Comparison of ENCODE assay signal across 23 cellular contexts in the genomic region with DNA sequence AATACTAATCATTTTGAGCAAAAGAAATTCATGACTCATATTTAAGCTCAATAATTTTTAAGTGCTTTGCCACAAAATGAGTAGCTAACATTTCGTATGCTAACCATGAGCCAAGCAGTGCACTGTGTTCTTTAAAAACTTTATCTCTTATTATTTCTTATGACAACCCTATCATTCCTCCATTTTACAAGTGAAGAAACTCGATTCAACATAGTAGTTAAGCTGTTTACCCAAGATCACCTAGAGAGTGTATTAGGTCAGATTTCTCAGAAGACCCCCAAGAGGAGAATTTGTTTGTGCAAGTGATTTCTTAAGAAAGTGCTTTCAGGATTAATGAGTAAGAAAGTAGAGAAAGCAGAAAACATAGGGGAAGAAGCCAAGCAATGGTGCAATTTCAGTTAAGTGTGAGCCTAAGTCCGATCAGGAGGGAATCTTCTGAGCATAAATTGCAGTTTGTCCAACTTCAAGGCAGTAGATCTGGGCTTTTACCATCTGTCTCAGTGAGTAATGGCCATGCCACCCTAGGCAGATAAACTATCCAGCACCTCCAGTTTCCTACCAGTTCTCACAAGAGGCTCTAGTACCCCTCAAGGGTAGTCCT.
"Had no signal": no experiment of that assay in that cellular context is flagged by ENCODE, and none has a peak within 500 bp of the region (broad histone marks: within the 10 kb centered on the region; RNA-seq: fewer than 3 reads in every experiment).

No MANE protein-coding gene starts in this region.

- H3K79me2 ChIP-seq: parathyroid adenoma had no signal

- H3K27me3 ChIP-seq: colonic mucosa, heart right ventricle, suprapubic skin had no signal

- DNase-seq: cerebellar nuclear complex; colonic mucosa; effector CD4-positive, alpha-beta T cell; endodermal cell; foreskin melanocyte; heart right ventricle; hypothalamus; kidney glomerular epithelial cell; lower lobe of right lung; midbrain; occipital lobe; psoas muscle; stimulated activated CD4-positive, alpha-beta T cell treated with anti-CD3 and anti-CD28 coated beads, Interleukin-4, amount 100 ng/mL, for 1 hour; stimulated activated CD8-positive, alpha-beta memory T cell treated with anti-CD3 and anti-CD28 coated beads, Interleukin-4, amount 100 ng/mL, for 48 hours; stimulated activated naive CD8-positive, alpha-beta T cell treated with anti-CD3 and anti-CD28 coated beads, Interleukin-15, Interleukin-2, amounts not matched to agents 100 U/mL and 50 U/mL, for 24 hours; thyroid gland had no signal

- H3K4me1 ChIP-seq: colonic mucosa, heart right ventricle, lower lobe of right lung, neural progenitor cell, psoas muscle, suprapubic skin, thyroid gland had no signal

- H3K9ac ChIP-seq: neural progenitor cell, parathyroid adenoma had no signal

- H2AFZ ChIP-seq: neural progenitor cell, parathyroid adenoma had no signal

- ATAC-seq: lower lobe of right lung; natural killer cell treated with Interleukin-12 subunit alpha and Interleukin-12 subunit beta and Interleukin-15 and Interleukin-18, amount 100 ng/mL, for 72 hours; stimulated activated effector memory CD8-positive, alpha-beta T cell treated with anti-CD3 and anti-CD28 coated beads, Interleukin-12 subunit alpha, Interleukin-12 subunit beta, amount 100 ng/mL, for 72 hours; stimulated activated naive CD8-positive, alpha-beta T cell treated with anti-CD3 and anti-CD28 coated beads, Interleukin-15, Interleukin-2, amounts not matched to agents 100 U/mL and 50 U/mL, for 24 hours had no signal

- H3K9me3 ChIP-seq: colonic mucosa, lower lobe of right lung, suprapubic skin, thyroid gland had no signal

- H3K4me2 ChIP-seq: neural progenitor cell had no signal

- H3K27ac ChIP-seq: colonic mucosa, heart right ventricle, lower lobe of right lung, neural progenitor cell, parathyroid adenoma, psoas muscle, suprapubic skin, thyroid gland had no signal

- FAIRE-seq: endothelial cell of umbilical vein, urothelium cell line had no signal

- H3K4me3 ChIP-seq: colonic mucosa, heart right ventricle, lower lobe of right lung, neural progenitor cell, psoas muscle, suprapubic skin, thyroid gland had no signal

- H3K36me3 ChIP-seq: colonic mucosa, heart right ventricle, lower lobe of right lung, neural progenitor cell, suprapubic skin, thyroid gland had no signal
